8 cellular contexts compared by ENCODE assay signal in the genomic region with DNA sequence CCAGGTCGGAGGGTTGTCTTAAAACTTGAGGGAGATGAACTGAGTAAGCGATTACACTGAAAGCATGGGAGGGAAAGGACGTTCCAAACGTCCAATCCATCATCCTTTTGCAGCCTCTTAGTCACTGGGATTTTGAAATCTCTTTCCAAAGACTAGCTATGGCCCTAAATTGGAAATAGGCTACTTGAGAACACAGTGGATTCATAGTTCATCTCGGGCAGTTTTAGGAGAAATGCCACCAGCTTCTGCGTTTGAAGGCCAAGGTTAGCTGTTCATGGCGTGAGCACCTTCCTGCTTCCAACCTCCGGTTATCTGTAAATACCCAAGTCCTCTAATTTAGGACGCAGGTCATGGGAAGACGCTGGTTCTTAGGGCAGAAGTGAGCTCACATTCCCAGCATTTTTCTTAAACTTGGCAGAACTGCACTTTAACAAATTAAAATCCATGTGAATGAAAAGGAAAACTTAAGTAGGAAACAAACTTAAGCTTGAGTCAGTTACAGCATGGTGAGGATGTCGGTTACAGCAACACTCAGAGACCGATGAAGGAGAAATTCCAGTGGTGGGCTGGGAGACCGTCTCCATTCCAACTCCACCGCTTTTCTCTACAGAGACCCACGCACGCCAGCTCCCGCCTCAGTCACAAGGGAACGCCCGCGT. TPM values are rescaled to one million over a fixed set of nuclear protein-coding genes. Genes with fewer than 3 reads are reported as not detected.
DNase-seq lines count a peak whose midpoint lies in the region; ATAC-seq and TF ChIP-seq lines count a peak whose summit lies in the region.

No MANE protein-coding gene starts in this region.

- peak overlapping the region; percentile 58 for H3K27ac ChIP-seq in temporal lobe (ENCODE audit: low read depth, low read length)

- no peak for TF ChIP-seq CTCF in Calu3 (IDR thresholded peaks at IDR 0.05; ENCODE audit: unreplicated experiment)

- CTCF ChIA-PET in Calu3 (lab: Charles Lee) = interaction anchor here (1.2 to 1.3 kb wide), 2 partner anchors 30 to 31 kb away, joined by 3 to 5 read pairs; no protein-coding TSS in a partner anchor

- BruUV-seq in Calu3 (replicated peaks; lab: Mats Ljungman, UMichigan) = TSS peak; percentile 74

- peak overlapping the region; percentile 44 for H3K27ac Mint-ChIP-seq in Calu3 (ENCODE audit: unreplicated experiment)
- H3K27ac Mint-ChIP-seq in activated naive CD8-positive, alpha-beta T cell treated with anti-CD3 and anti-CD28 coated beads for 36 hours = peak overlapping the region; percentile 85

- intact Hi-C loops in Calu3 (cut with micrococcal nuclease; ENCODE audit: unreplicated experiment) = loop anchor here (2.0 kb wide), 1 partner anchor 116 kb away; no protein-coding TSS in a partner anchor

- H3K4me3 Mint-ChIP-seq in Calu3 (ENCODE audit: low read depth, unreplicated experiment) = peak overlapping the region; percentile 91
- peak overlapping the region; percentile 86 for H3K4me3 Mint-ChIP-seq in activated naive CD8-positive, alpha-beta T cell treated with anti-CD3 and anti-CD28 coated beads for 36 hours

- H3K9me3 Mint-ChIP-seq in Calu3 (ENCODE audit: low read depth, unreplicated experiment) = no peaks in the 10 kb centered on the region
- H3K9me3 Mint-ChIP-seq in activated naive CD8-positive, alpha-beta T cell treated with anti-CD3 and anti-CD28 coated beads for 36 hours = no peaks in the 10 kb centered on the region

- peaks cover 6% of the 10 kb centered on the region for H3K4me1 Mint-ChIP-seq in Calu3 (ENCODE audit: low read depth, unreplicated experiment)
- H3K4me1 Mint-ChIP-seq in activated naive CD8-positive, alpha-beta T cell treated with anti-CD3 and anti-CD28 coated beads for 36 hours = peaks cover 29% of the 10 kb centered on the region

- DNase-seq in Calu3 = no peak
- DNase-seq in activated naive CD8-positive, alpha-beta T cell treated with anti-CD3 and anti-CD28 coated beads for 36 hours = no peak
- DNase-seq in inferior parietal cortex (ENCODE audit: extremely low spot score) = peak; percentile 24
- DNase-seq in putamen (ENCODE audit: low spot score) = no peak
- DNase-seq in activated CD4-positive, alpha-beta T cell treated with anti-CD3 and anti-CD28 coated beads, Interleukin-2, amount 50 U/mL, for 1 hour = no peak
- DNase-seq in NAMALWA (ENCODE audit: low spot score) = no peak

- H3K27me3 Mint-ChIP-seq in Calu3 (ENCODE audit: unreplicated experiment) = peaks cover 65% of the 10 kb centered on the region
- peaks cover 57% of the 10 kb centered on the region for H3K27me3 Mint-ChIP-seq in activated naive CD8-positive, alpha-beta T cell treated with anti-CD3 and anti-CD28 coated beads for 36 hours

- peak; percentile 13 for ATAC-seq in HG03354 (IDR thresholded peaks at IDR 0.05; ENCODE audit: poor library complexity, severe bottlenecking, unreplicated experiment)

- H3K36me3 Mint-ChIP-seq in Calu3 (ENCODE audit: insufficient read depth, unreplicated experiment) = peaks cover 19% of the 10 kb centered on the region
- no peaks in the 10 kb centered on the region for H3K36me3 Mint-ChIP-seq in activated naive CD8-positive, alpha-beta T cell treated with anti-CD3 and anti-CD28 coated beads for 36 hours

RNA-seq across cellular contexts. Expression of a gene that starts 0.7 kb away (rescaled TPM):
- total RNA-seq in Calu3 (2022) (0.45 and 1.1 TPM in 2 replicates), temporal lobe (3.4 TPM)
- 1 to 10 TPM in 1 of 2 experiments, under 1 TPM in 1; 0.54 to 1.3 TPM for total RNA-seq in activated naive CD8-positive, alpha-beta T cell treated with anti-CD3 and anti-CD28 coated beads for 36 hours
